In the genomic region with DNA sequence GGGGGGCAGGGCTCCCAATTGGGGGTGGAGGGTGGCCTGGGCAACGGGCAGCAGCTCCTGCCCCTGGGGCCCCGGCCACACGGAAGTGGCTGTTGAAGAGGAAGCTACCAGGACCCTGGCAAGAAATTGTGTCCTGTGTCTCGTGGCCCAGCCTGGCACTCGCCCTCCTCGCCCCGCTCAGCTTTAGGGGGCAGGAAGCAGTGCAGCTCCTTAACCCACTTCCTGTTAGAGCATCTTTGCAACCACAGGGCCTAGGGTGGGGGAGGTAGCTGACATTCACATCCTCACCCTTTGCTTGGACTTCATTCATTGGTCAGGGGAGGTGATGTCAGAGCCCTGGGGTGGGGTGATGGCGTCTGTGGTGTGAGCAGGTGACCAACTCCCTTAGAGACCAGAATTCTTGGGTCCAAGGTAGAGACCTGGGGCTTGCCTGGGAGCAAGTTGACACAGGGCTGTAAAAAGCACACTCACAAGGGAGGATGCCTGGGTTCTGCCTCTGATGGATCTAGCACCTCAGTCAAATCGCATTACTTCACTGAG, we compare ENCODE assay signal across 8 cellular contexts. TPM values are rescaled to one million over a fixed set of nuclear protein-coding genes. Genes with fewer than 3 reads are reported as not detected.
A peak's percentile ranks its signal among the peaks of the same experiment; 100 is the strongest.
DNase-seq lines count a peak whose midpoint lies in the region; ATAC-seq and TF ChIP-seq lines count a peak whose summit lies in the region.

A gene with protein sequence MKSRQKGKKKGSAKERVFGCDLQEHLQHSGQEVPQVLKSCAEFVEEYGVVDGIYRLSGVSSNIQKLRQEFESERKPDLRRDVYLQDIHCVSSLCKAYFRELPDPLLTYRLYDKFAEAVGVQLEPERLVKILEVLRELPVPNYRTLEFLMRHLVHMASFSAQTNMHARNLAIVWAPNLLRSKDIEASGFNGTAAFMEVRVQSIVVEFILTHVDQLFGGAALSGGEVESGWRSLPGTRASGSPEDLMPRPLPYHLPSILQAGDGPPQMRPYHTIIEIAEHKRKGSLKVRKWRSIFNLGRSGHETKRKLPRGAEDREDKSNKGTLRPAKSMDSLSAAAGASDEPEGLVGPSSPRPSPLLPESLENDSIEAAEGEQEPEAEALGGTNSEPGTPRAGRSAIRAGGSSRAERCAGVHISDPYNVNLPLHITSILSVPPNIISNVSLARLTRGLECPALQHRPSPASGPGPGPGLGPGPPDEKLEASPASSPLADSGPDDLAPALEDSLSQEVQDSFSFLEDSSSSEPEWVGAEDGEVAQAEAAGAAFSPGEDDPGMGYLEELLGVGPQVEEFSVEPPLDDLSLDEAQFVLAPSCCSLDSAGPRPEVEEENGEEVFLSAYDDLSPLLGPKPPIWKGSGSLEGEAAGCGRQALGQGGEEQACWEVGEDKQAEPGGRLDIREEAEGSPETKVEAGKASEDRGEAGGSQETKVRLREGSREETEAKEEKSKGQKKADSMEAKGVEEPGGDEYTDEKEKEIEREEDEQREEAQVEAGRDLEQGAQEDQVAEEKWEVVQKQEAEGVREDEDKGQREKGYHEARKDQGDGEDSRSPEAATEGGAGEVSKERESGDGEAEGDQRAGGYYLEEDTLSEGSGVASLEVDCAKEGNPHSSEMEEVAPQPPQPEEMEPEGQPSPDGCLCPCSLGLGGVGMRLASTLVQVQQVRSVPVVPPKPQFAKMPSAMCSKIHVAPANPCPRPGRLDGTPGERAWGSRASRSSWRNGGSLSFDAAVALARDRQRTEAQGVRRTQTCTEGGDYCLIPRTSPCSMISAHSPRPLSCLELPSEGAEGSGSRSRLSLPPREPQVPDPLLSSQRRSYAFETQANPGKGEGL (minus strand): TSS at position 161 of the 540 bp plus-strand sequence. CDS start 267 bp downstream, outside the sequence.

- ATAC-seq in GM21360 (IDR thresholded peaks at IDR 0.05; ENCODE audit: unreplicated experiment) (peak; percentile 70), foreskin keratinocyte (no peak)
- peak; percentile 79 for ATAC-seq in activated CD8-positive, alpha-beta T cell treated with anti-CD3 and anti-CD28 coated beads for 36 hours

- TF ChIP-seq POLR2A in esophagus squamous epithelium (IDR thresholded peaks at IDR 0.05) = peak in 2 of 4 donors; percentile 58 to 60

- POLR2A ChIA-PET in activated CD8-positive, alpha-beta T cell treated with anti-CD3 and anti-CD28 coated beads for 36 hours (lab: Charles Lee) = interaction anchor here (0.7 to 7.6 kb wide), 11 partner anchors 10 to 85 kb away, joined by 3 to 99 read pairs (median 5); a partner anchor contains a TSS

- H3K4me1 ChIP-seq in BLaER1 = peaks cover 54% of the 10 kb centered on the region
- H3K4me1 ChIP-seq in esophagus squamous epithelium = peaks cover 0 to 77% (median 13%) of the 10 kb centered on the region in 3 donors
- peaks cover 10% of the 10 kb centered on the region for H3K4me1 ChIP-seq in foreskin keratinocyte

- CTCF ChIA-PET in activated CD8-positive, alpha-beta T cell treated with anti-CD3 and anti-CD28 coated beads for 36 hours (lab: Charles Lee) = interaction anchor here (0.7 to 11.1 kb wide), 15 partner anchors 10 to 421 kb away, joined by 3 to 200 read pairs (median 4); a partner anchor contains a TSS

- TF ChIP-seq CTCF in activated CD8-positive, alpha-beta T cell treated with anti-CD3 and anti-CD28 coated beads for 36 hours (IDR thresholded peaks at IDR 0.05) = no peak
- TF ChIP-seq CTCF in esophagus squamous epithelium (IDR thresholded peaks at IDR 0.05) (no peak), foreskin keratinocyte (conservative IDR thresholded peaks at IDR 0.05) (no peak)

- peak within 1 kb of the TSS; percentile 98 for H3K27ac Mint-ChIP-seq in activated CD8-positive, alpha-beta T cell treated with anti-CD3 and anti-CD28 coated beads for 36 hours

- H3K9ac ChIP-seq in BLaER1 = peak within 1 kb of the TSS; percentile 92

- no peaks in the 10 kb centered on the region for H3K27me3 Mint-ChIP-seq in activated CD8-positive, alpha-beta T cell treated with anti-CD3 and anti-CD28 coated beads for 36 hours

- H4K20me1 ChIP-seq in BLaER1 = peaks cover 27% of the 10 kb centered on the region; the same call in 1 of the 2 replicates

- peak within 1 kb of the TSS; percentile 96 for H3K27ac ChIP-seq in BLaER1
- H3K27ac ChIP-seq in esophagus squamous epithelium = peak within 1 kb of the TSS; percentile 72 to 86 (median 84)
- no peak within 1 kb of the TSS for H3K27ac ChIP-seq in foreskin keratinocyte

- in situ Hi-C loops in KBM-7 (cut with MboI; ENCODE audit: low pct_unique_long_range_greater_than_20kb, low sequenced_read_pairs) = no loop called here

- H3K36me3 ChIP-seq in BLaER1 (peaks cover 14% of the 10 kb centered on the region), esophagus squamous epithelium (peaks cover 0 to 60% (median 7%) of the 10 kb centered on the region in 3 donors)

- intact Hi-C loops in activated CD8-positive, alpha-beta T cell treated with anti-CD3 and anti-CD28 coated beads for 36 hours (cut with micrococcal nuclease) = loop anchor here (5.0 kb wide), 1 partner anchor 32 kb away; no protein-coding TSS in a partner anchor
- intact Hi-C loops in esophagus squamous epithelium (cut with DNase I) = no loop called here

- H3K4me3 Mint-ChIP-seq in activated CD8-positive, alpha-beta T cell treated with anti-CD3 and anti-CD28 coated beads for 36 hours = peak within 1 kb of the TSS; percentile 97

- H3K9me3 Mint-ChIP-seq in activated CD8-positive, alpha-beta T cell treated with anti-CD3 and anti-CD28 coated beads for 36 hours = no peaks in the 10 kb centered on the region

- peaks cover 45% of the 10 kb centered on the region for H3K4me1 Mint-ChIP-seq in activated CD8-positive, alpha-beta T cell treated with anti-CD3 and anti-CD28 coated beads for 36 hours (ENCODE audit: low read depth)

- H3K27me3 ChIP-seq in BLaER1 (no peaks in the 10 kb centered on the region), esophagus squamous epithelium (no peaks in the 10 kb centered on the region), foreskin keratinocyte (no peaks in the 10 kb centered on the region)

- peak; percentile 90 for DNase-seq in KBM-7
- peak; percentile 98 for DNase-seq in activated CD8-positive, alpha-beta T cell treated with anti-CD3 and anti-CD28 coated beads for 36 hours
- peak; percentile 72 for DNase-seq in esophagus squamous epithelium (lab: John Stamatoyannopoulos, UW)
- DNase-seq in stimulated activated CD4-positive, alpha-beta T cell treated with anti-CD3 and anti-CD28 coated beads, Interleukin-12 subunit alpha, Interleukin-12 subunit beta, amount 100 ng/mL, for 4 hours = peak; percentile 62
- DNase-seq in foreskin keratinocyte = no peak
- no peak for DNase-seq in COLO829 (ENCODE audit: low spot score)

- 54 to 73% methylated on average over 1 to 2 of the region's 9 CpGs for WGBS in esophagus squamous epithelium, 2 donors

- peak within 1 kb of the TSS; percentile 100 for H3K4me2 ChIP-seq in BLaER1

- H3K4me3 ChIP-seq in BLaER1 (peak within 1 kb of the TSS; percentile 81), esophagus squamous epithelium (peak within 1 kb of the TSS; percentile 21 to 62 (median 42))

- H3K9me3 ChIP-seq in BLaER1 = no peaks in the 10 kb centered on the region
- no peaks in the 10 kb centered on the region for H3K9me3 ChIP-seq in esophagus squamous epithelium

- peaks cover 32% of the 10 kb centered on the region for H3K36me3 Mint-ChIP-seq in activated CD8-positive, alpha-beta T cell treated with anti-CD3 and anti-CD28 coated beads for 36 hours (ENCODE audit: low read depth)

RNA-seq across cellular contexts. Expression of the gene that starts here (rescaled TPM):
- 100 to 1,000 TPM; 174 to 175 TPM for total RNA-seq in activated CD8-positive, alpha-beta T cell treated with anti-CD3 and anti-CD28 coated beads for 36 hours
- total RNA-seq in esophagus squamous epithelium (10 to 100 TPM in 2 of 4 donors, 1 to 10 TPM in 2; 2.9 to 13.5 (median 7.4) TPM), foreskin keratinocyte (not detected in 2 replicates)
- polyA plus RNA-seq in foreskin keratinocyte = not detected in 2 replicates

Comparison
In these comparisons a context has a peak if more than half of its experiments do, and no peak if none do; other contexts are left out.
1. RNA of the gene that starts here (total RNA-seq): 174 to 175 TPM in activated CD8-positive, alpha-beta T cell treated with anti-CD3 and anti-CD28 coated beads for 36 hours; 2.9 to 13.5 TPM in esophagus squamous epithelium and not detected in foreskin keratinocyte; every median in the first group is over 10 times any median in the second.
2. DNase-seq: peak in KBM-7 (single experiment), activated CD8-positive, alpha-beta T cell treated with anti-CD3 and anti-CD28 coated beads for 36 hours (single experiment), esophagus squamous epithelium (single experiment) and stimulated activated CD4-positive, alpha-beta T cell treated with anti-CD3 and anti-CD28 coated beads, Interleukin-12 subunit alpha, Interleukin-12 subunit beta, amount 100 ng/mL, for 4 hours (single experiment); none in foreskin keratinocyte (0 of 2) and COLO829 (single experiment).